In the genomic region with DNA sequence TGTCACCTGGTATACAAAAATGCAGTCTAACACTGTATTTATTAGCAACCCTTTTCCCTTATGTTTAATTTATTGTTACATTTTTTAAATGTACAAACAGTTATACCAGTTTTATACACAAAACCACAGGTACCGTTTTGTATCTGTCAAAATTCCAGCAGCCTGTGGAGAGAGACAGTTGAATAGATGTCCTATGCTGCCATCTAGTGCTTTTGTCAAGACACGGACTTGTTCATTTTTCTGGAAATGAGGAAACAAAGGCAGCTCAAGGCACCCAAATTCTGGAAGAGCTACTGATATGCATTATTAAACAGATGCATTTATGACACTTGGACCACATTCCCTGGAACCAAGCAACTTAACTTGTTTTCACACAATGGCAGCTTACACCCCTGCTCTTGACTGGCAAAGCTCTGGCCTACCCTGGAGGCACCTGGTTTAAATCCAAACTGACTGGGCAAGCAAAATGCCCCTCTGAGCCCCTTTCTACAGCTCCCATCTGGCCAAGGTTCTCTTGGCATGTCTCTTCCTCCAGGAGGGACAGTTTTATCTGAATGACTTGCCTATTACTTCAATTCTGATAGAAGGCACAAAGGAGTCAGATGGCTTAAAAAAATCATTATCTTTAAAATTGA, we compare ENCODE assay signal across 8 cellular contexts.
DNase-seq lines count a peak whose midpoint lies in the region; ATAC-seq and TF ChIP-seq lines count a peak whose summit lies in the region.

No MANE protein-coding gene starts in this region.

- no peak overlapping the region for H2BK5ac ChIP-seq in trophoblast cell (ENCODE audit: low read depth, low read length, poor library complexity)

- H2AFZ ChIP-seq in ACC112 (ENCODE audit: low read length, unreplicated experiment), result peak overlapping the region; percentile 74
- no peak overlapping the region for H2AFZ ChIP-seq in trophoblast cell (ENCODE audit: insufficient read depth, low read length, poor library complexity)

- H3K4me2 ChIP-seq in trophoblast cell (ENCODE audit: low read length), result no peak overlapping the region

- no peak for ATAC-seq in HG03196 (IDR thresholded peaks at IDR 0.05; ENCODE audit: unreplicated experiment)

- H3K4me3 ChIP-seq in ACC112 (ENCODE audit: low read depth, low read length), result peak overlapping the region; percentile 43
- no peak overlapping the region for H3K4me3 ChIP-seq in SK-N-MC
- no peak overlapping the region for H3K4me3 ChIP-seq in fibroblast of pulmonary artery (replicated peaks; ENCODE audit: low read depth, low read length)
- H3K4me3 ChIP-seq in trophoblast cell (ENCODE audit: low read depth, low read length), result no peak overlapping the region

- no peak overlapping the region for H2BK120ac ChIP-seq in trophoblast cell (ENCODE audit: insufficient read depth, low read length, poor library complexity)

- H3K23ac ChIP-seq in trophoblast cell (ENCODE audit: low read length), result no peak overlapping the region

- H3K18ac ChIP-seq in trophoblast cell (ENCODE audit: low read length), result no peak overlapping the region

- no peak overlapping the region for H3K4ac ChIP-seq in trophoblast cell (ENCODE audit: low read depth, low read length)

- no peak overlapping the region for H2BK12ac ChIP-seq in trophoblast cell (ENCODE audit: low read length)

- H4K12ac ChIP-seq in trophoblast cell (ENCODE audit: low read depth, low read length), result no peak overlapping the region

- H3K4me1 ChIP-seq in ACC112 (ENCODE audit: control insufficient read depth, insufficient read depth, low read length, unreplicated experiment) (peaks cover 34% of the 10 kb centered on the region), trophoblast cell (ENCODE audit: control insufficient read depth in 1 of 2, insufficient read depth in 2 of 2, low read length in 2 of 2) (no peaks in the 10 kb centered on the region)

- H3K27ac ChIP-seq in ACC112 (ENCODE audit: low read depth, low read length) (peak overlapping the region; percentile 55; the same call in 1 of the 2 replicates), SK-N-MC (no peak overlapping the region), trophoblast cell (ENCODE audit: low read depth, low read length) (no peak overlapping the region)

- DNase-seq in GM13977 (ENCODE audit: low spot score) (peak; percentile 6), NCI-H1048 (lab: John Stamatoyannopoulos, UW) (peak; percentile 25), SK-N-MC (ENCODE audit: low read depth, low spot score) (peak; percentile 28), fibroblast of pulmonary artery (ENCODE audit: low read depth) (peak; percentile 88), trophoblast cell (peak; percentile 7 to 72)
- no peak for DNase-seq in stimulated activated CD4-positive, alpha-beta T cell treated with anti-CD3 and anti-CD28 coated beads, Interleukin-12 subunit alpha, Interleukin-12 subunit beta, amount 100 ng/mL, for 4 hours

- no peaks in the 10 kb centered on the region for H3K79me2 ChIP-seq in ACC112 (ENCODE audit: control insufficient read depth, insufficient read depth, low read length, unreplicated experiment)
- H3K79me2 ChIP-seq in trophoblast cell (ENCODE audit: control insufficient read depth, insufficient read depth, low read length, poor library complexity), result no peaks in the 10 kb centered on the region

- H3K14ac ChIP-seq in trophoblast cell (ENCODE audit: low read length), result no peak overlapping the region

- no peak overlapping the region for H4K91ac ChIP-seq in trophoblast cell (ENCODE audit: low read depth, low read length)

- no peak overlapping the region for H3K9ac ChIP-seq in SK-N-MC (ENCODE audit: insufficient read length)
- H3K9ac ChIP-seq in trophoblast cell (ENCODE audit: low read length), result no peak overlapping the region

- WGBS in trophoblast cell (ENCODE audit: extremely low coverage, insufficient coverage, insufficient read length), result no CpG with 5 or more reads among the region's 2 CpGs

- no peaks in the 10 kb centered on the region for H3K9me3 ChIP-seq in SK-N-MC (ENCODE audit: low read depth, low read length)
- H3K9me3 ChIP-seq in trophoblast cell (ENCODE audit: insufficient read depth, low read depth, low read length), result no peaks in the 10 kb centered on the region

- H3K27me3 ChIP-seq in ACC112 (ENCODE audit: insufficient read depth, low read length) (no peaks in the 10 kb centered on the region), trophoblast cell (ENCODE audit: insufficient read depth, low read length) (no peaks in the 10 kb centered on the region)

- H3K36me3 ChIP-seq in ACC112 (ENCODE audit: insufficient read depth, low read length), result no peaks in the 10 kb centered on the region
- H3K36me3 ChIP-seq in SK-N-MC (ENCODE audit: insufficient read depth, low read length), result no peaks in the 10 kb centered on the region
- H3K36me3 ChIP-seq in trophoblast cell (ENCODE audit: control insufficient read depth in 1 of 2, insufficient read depth in 2 of 2, low read length in 2 of 2), result no peaks in the 10 kb centered on the region

- no peak overlapping the region for H4K8ac ChIP-seq in trophoblast cell (ENCODE audit: low read depth, low read length)

- no peaks in the 10 kb centered on the region for H3K79me1 ChIP-seq in trophoblast cell (ENCODE audit: low read length)

- in situ Hi-C loops in GM13977 (cut with MboI; ENCODE audit: low pct_unique_long_range_greater_than_20kb, low sequenced_read_pairs, unreplicated experiment), result loop anchor here (25.0 kb wide), 1 partner anchor 677 kb away; no protein-coding TSS in a partner anchor

- H2AK5ac ChIP-seq in trophoblast cell (ENCODE audit: low read length), result no peak overlapping the region

- TF ChIP-seq CTCF in GM13977 (IDR thresholded peaks at IDR 0.05; ENCODE audit: extremely low read depth, insufficient read depth, missing control alignments) (peak; percentile 54), fibroblast of pulmonary artery (IDR thresholded peaks at IDR 0.05; ENCODE audit: low read length, missing control alignments) (peak; percentile 68)
